In the genomic region with DNA sequence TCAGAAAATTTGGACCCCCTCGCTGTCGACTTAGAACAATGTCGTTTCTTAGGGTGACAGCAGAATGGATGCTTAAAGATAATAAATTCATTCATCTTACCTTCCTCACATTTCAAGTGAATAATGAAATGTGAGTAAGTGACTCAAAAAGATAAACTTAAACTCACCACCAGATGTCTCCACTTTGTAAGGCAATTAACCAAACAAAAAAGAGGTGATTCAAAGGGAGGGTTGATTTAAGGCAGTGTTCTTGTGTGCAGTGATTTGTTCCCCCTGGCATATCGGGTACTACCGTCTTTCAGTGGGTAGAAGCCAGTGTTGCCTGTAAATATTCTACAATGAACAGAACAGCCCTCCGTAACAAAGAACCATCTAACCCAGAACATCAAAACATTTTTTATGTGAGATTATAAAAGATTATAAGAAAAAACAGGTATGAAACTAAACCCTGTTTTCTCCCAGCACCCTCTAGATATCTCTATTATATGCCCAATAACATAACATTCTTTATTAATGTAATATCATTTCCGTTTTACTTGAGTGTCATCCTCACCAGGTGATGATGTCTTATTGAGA, we compare ENCODE assay signal across 1 cellular context.
TF ChIP-seq lines count a peak whose summit lies in the region.

No MANE protein-coding gene starts in this region.

TF ChIP-seq in GM23338, 12 proteins besides CTCF, POLR2A, EP300 and RAD21 (continued from another document):
- TF ChIP-seq, protein P1, sequence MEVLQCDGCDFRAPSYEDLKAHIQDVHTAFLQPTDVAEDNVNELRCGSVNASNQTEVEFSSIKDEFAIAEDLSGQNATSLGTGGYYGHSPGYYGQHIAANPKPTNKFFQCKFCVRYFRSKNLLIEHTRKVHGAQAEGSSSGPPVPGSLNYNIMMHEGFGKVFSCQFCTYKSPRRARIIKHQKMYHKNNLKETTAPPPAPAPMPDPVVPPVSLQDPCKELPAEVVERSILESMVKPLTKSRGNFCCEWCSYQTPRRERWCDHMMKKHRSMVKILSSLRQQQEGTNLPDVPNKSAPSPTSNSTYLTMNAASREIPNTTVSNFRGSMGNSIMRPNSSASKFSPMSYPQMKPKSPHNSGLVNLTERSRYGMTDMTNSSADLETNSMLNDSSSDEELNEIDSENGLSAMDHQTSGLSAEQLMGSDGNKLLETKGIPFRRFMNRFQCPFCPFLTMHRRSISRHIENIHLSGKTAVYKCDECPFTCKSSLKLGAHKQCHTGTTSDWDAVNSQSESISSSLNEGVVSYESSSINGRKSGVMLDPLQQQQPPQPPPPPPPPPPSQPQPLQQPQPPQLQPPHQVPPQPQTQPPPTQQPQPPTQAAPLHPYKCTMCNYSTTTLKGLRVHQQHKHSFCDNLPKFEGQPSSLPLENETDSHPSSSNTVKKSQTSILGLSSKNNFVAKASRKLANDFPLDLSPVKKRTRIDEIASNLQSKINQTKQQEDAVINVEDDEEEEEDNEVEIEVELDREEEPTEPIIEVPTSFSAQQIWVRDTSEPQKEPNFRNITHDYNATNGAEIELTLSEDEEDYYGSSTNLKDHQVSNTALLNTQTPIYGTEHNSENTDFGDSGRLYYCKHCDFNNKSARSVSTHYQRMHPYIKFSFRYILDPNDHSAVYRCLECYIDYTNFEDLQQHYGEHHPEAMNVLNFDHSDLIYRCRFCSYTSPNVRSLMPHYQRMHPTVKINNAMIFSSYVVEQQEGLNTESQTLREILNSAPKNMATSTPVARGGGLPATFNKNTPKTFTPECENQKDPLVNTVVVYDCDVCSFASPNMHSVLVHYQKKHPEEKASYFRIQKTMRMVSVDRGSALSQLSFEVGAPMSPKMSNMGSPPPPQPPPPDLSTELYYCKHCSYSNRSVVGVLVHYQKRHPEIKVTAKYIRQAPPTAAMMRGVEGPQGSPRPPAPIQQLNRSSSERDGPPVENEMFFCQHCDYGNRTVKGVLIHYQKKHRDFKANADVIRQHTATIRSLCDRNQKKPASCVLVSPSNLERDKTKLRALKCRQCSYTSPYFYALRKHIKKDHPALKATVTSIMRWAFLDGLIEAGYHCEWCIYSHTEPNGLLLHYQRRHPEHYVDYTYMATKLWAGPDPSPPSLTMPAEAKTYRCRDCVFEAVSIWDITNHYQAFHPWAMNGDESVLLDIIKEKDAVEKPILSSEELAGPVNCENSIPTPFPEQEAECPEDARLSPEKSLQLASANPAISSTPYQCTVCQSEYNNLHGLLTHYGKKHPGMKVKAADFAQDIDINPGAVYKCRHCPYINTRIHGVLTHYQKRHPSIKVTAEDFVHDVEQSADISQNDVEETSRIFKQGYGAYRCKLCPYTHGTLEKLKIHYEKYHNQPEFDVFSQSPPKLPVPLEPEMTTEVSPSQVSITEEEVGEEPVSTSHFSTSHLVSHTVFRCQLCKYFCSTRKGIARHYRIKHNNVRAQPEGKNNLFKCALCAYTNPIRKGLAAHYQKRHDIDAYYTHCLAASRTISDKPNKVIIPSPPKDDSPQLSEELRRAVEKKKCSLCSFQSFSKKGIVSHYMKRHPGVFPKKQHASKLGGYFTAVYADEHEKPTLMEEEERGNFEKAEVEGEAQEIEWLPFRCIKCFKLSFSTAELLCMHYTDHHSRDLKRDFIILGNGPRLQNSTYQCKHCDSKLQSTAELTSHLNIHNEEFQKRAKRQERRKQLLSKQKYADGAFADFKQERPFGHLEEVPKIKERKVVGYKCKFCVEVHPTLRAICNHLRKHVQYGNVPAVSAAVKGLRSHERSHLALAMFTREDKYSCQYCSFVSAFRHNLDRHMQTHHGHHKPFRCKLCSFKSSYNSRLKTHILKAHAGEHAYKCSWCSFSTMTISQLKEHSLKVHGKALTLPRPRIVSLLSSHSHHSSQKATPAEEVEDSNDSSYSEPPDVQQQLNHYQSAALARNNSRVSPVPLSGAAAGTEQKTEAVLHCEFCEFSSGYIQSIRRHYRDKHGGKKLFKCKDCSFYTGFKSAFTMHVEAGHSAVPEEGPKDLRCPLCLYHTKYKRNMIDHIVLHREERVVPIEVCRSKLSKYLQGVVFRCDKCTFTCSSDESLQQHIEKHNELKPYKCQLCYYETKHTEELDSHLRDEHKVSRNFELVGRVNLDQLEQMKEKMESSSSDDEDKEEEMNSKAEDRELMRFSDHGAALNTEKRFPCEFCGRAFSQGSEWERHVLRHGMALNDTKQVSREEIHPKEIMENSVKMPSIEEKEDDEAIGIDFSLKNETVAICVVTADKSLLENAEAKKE (CRISPR knock-in tag; IDR thresholded peaks at IDR 0.05), result no peak
- TF ChIP-seq CREB1 (CRISPR knock-in tag; IDR thresholded peaks at IDR 0.05; ENCODE audit: low read depth) (no peak), NANOG (IDR thresholded peaks at IDR 0.05; ENCODE audit: borderline replicate concordance) (no peak), POLR2AphosphoS5 (IDR thresholded peaks at IDR 0.05; ENCODE audit: low read depth) (no peak), EZH2 (IDR thresholded peaks at IDR 0.05; ENCODE audit: low read depth, unreplicated experiment) (no peak), ZNF114 (CRISPR knock-in tag; IDR thresholded peaks at IDR 0.05) (no peak), JUNB (IDR thresholded peaks at IDR 0.05; ENCODE audit: unreplicated experiment) (no peak)
- TF ChIP-seq, protein P2, sequence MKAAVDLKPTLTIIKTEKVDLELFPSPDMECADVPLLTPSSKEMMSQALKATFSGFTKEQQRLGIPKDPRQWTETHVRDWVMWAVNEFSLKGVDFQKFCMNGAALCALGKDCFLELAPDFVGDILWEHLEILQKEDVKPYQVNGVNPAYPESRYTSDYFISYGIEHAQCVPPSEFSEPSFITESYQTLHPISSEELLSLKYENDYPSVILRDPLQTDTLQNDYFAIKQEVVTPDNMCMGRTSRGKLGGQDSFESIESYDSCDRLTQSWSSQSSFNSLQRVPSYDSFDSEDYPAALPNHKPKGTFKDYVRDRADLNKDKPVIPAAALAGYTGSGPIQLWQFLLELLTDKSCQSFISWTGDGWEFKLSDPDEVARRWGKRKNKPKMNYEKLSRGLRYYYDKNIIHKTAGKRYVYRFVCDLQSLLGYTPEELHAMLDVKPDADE (IDR thresholded peaks at IDR 0.05), result no peak
